ENCODE assay signal across 26 cellular contexts in the genomic region with DNA sequence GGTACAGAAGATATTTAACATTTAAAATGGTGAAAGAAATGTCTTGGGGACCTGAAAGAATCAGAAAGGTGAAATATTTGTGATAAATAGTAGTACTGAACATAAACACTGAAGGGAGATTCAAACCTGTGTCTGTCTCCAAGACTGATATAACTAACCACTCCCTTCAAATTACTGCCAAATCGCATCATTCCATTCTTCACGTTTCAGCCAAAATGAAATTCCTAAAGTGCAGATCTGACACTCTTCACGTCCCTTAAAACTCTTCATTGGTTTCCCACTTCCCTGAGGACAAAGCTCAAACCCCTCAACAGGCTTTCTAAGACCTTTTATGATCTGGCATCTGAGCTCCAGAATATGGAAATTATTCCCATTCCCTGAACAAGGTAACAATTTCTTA.
"Had no signal": no experiment of that assay in that cellular context is flagged by ENCODE, and none has a peak within 500 bp of the region (broad histone marks: within the 10 kb centered on the region; RNA-seq: fewer than 3 reads in every experiment).

No MANE protein-coding gene starts in this region.

- H3K27ac ChIP-seq: brain microvascular endothelial cell, colonic mucosa, epithelial cell of prostate, foreskin keratinocyte, skin epidermis, suprapubic skin had no signal

- H3K4me1 Mint-ChIP-seq: activated CD4-positive, alpha-beta memory T cell treated with anti-CD3 and anti-CD28 coated beads, Interleukin-2, amount 10 ng/mL, durations not matched to agents 7 days and 5 days; activated naive CD8-positive, alpha-beta T cell treated with anti-CD3 and anti-CD28 coated beads, Interleukin-2, amount 10 ng/mL, durations not matched to agents 7 days and 5 days; central memory CD8-positive, alpha-beta T cell; endodermal cell had no signal

- DNase-seq: activated CD4-positive, alpha-beta memory T cell treated with anti-CD3 and anti-CD28 coated beads, Interleukin-2, amount 10 ng/mL, durations not matched to agents 7 days and 5 days; activated CD4-positive, alpha-beta T cell treated with anti-CD3 and anti-CD28 coated beads for 48 hours; activated CD4-positive, CD25-positive, alpha-beta regulatory T cell; activated naive CD4-positive, alpha-beta T cell treated with Interleukin-2 at 50 U/mL for 16 hours; activated naive CD8-positive, alpha-beta T cell treated with anti-CD3 and anti-CD28 coated beads, Interleukin-2, amount 10 ng/mL, durations not matched to agents 7 days and 5 days; activated T-cell treated with anti-CD3 and anti-CD28 coated beads, Interleukin-2, amount 50 U/mL, for 24 hours; brain microvascular endothelial cell; colonic mucosa; endodermal cell; foreskin keratinocyte; hypothalamus; islet precursor cell; midbrain; occipital lobe; retina; stimulated activated CD4-positive, alpha-beta T cell treated with anti-CD3 and anti-CD28 coated beads, Interleukin-15, amount 100 ng/mL, for 24 hours; stimulated activated CD4-positive, alpha-beta T cell treated with anti-CD3 and anti-CD28 coated beads, Interleukin-2, amount 100 ng/mL, for 48 hours; T-helper 9 cell; trophoblast cell had no signal

- H3K9me3 ChIP-seq: colonic mucosa, suprapubic skin had no signal

- H3K36me3 ChIP-seq: brain microvascular endothelial cell, colonic mucosa, suprapubic skin had no signal

- H3K4me3 Mint-ChIP-seq: activated CD4-positive, alpha-beta memory T cell treated with anti-CD3 and anti-CD28 coated beads, Interleukin-2, amount 10 ng/mL, durations not matched to agents 7 days and 5 days; activated naive CD8-positive, alpha-beta T cell treated with anti-CD3 and anti-CD28 coated beads, Interleukin-2, amount 10 ng/mL, durations not matched to agents 7 days and 5 days; activated T-cell treated with anti-CD3 and anti-CD28 coated beads, Interleukin-2, amount 50 U/mL, for 24 hours; central memory CD8-positive, alpha-beta T cell; endodermal cell; stimulated activated naive CD8-positive, alpha-beta T cell treated with anti-CD3 and anti-CD28 coated beads, Interleukin-15, Interleukin-2, amounts not matched to agents 100 ng/mL and 50 ng/mL, for 24 hours had no signal

- ATAC-seq: foreskin keratinocyte, left lobe of liver had no signal

- H3K4me1 ChIP-seq: colonic mucosa, suprapubic skin had no signal

- H3K27ac Mint-ChIP-seq: activated CD4-positive, alpha-beta memory T cell treated with anti-CD3 and anti-CD28 coated beads, Interleukin-2, amount 10 ng/mL, durations not matched to agents 7 days and 5 days; activated naive CD8-positive, alpha-beta T cell treated with anti-CD3 and anti-CD28 coated beads, Interleukin-2, amount 10 ng/mL, durations not matched to agents 7 days and 5 days; activated T-cell treated with anti-CD3 and anti-CD28 coated beads, Interleukin-2, amount 50 U/mL, for 24 hours; activated T-helper 2 cell treated with anti-CD3 and anti-CD28 coated beads, Interferon-gamma antibody, Interleukin-2, Interleukin-4, amounts not matched to agents 10 μg/mL and 5 μg/mL and 100 μg/mL, durations not matched to agents 14 hours and 24 hours and 36 hours; endodermal cell; stimulated activated naive CD8-positive, alpha-beta T cell treated with anti-CD3 and anti-CD28 coated beads, Interleukin-15, Interleukin-2, amounts not matched to agents 100 ng/mL and 50 ng/mL, for 24 hours had no signal

- H3K4me3 ChIP-seq: colonic mucosa, skin epidermis, suprapubic skin had no signal

- H3K27me3 Mint-ChIP-seq: activated CD4-positive, alpha-beta memory T cell treated with anti-CD3 and anti-CD28 coated beads, Interleukin-2, amount 10 ng/mL, durations not matched to agents 7 days and 5 days; activated naive CD8-positive, alpha-beta T cell treated with anti-CD3 and anti-CD28 coated beads, Interleukin-2, amount 10 ng/mL, durations not matched to agents 7 days and 5 days; activated T-cell treated with anti-CD3 and anti-CD28 coated beads, Interleukin-2, amount 50 U/mL, for 24 hours; central memory CD8-positive, alpha-beta T cell; stimulated activated naive CD8-positive, alpha-beta T cell treated with anti-CD3 and anti-CD28 coated beads, Interleukin-15, Interleukin-2, amounts not matched to agents 100 ng/mL and 50 ng/mL, for 24 hours had no signal

- H3K9me3 Mint-ChIP-seq: activated CD4-positive, alpha-beta memory T cell treated with anti-CD3 and anti-CD28 coated beads, Interleukin-2, amount 10 ng/mL, durations not matched to agents 7 days and 5 days; activated naive CD8-positive, alpha-beta T cell treated with anti-CD3 and anti-CD28 coated beads, Interleukin-2, amount 10 ng/mL, durations not matched to agents 7 days and 5 days; activated T-helper 2 cell treated with anti-CD3 and anti-CD28 coated beads, Interferon-gamma antibody, Interleukin-2, Interleukin-4, amounts not matched to agents 10 μg/mL and 5 μg/mL and 100 μg/mL, durations not matched to agents 14 hours and 24 hours and 36 hours; endodermal cell; stimulated activated naive CD8-positive, alpha-beta T cell treated with anti-CD3 and anti-CD28 coated beads, Interleukin-15, Interleukin-2, amounts not matched to agents 100 ng/mL and 50 ng/mL, for 24 hours had no signal

- H3K36me3 Mint-ChIP-seq: activated naive CD8-positive, alpha-beta T cell treated with anti-CD3 and anti-CD28 coated beads, Interleukin-2, amount 10 ng/mL, durations not matched to agents 7 days and 5 days had no signal

- H3K27me3 ChIP-seq: brain microvascular endothelial cell, colonic mucosa, foreskin keratinocyte, suprapubic skin had no signal
